21 cellular contexts compared by ENCODE assay signal in genomic region chr12:23767834-23768233, GRCh38.
"Had no signal": no experiment of that assay in that cellular context is flagged by ENCODE, and none has a peak within 500 bp of the region (broad histone marks: within the 10 kb centered on the region; RNA-seq: fewer than 3 reads in every experiment).

No MANE protein-coding gene starts in this region.

- H3K4me1 ChIP-seq: foreskin keratinocyte had no signal

- DNase-seq: activated CD4-positive, alpha-beta T cell treated with anti-CD3 and anti-CD28 coated beads, Interleukin-2, amount 50 U/mL, for 1 hour; activated T-cell treated with anti-CD3 and anti-CD28 coated beads, Interleukin-2, amount 50 U/mL, for 24 hours; effector CD4-positive, alpha-beta T cell; nephron progenitor cell; posterior cingulate gyrus; small intestine; stimulated activated CD4-positive, alpha-beta T cell treated with anti-CD3 and anti-CD28 coated beads, Interleukin-2, amount 100 ng/mL, for 24 hours; stimulated activated naive CD8-positive, alpha-beta T cell treated with anti-CD3 and anti-CD28 coated beads, Interleukin-15, amount 100 ng/mL, for 72 hours; SW 1271; T-helper 17 cell had no signal

- H3K9me3 Mint-ChIP-seq: activated naive CD4-positive, alpha-beta T cell treated with anti-CD3 and anti-CD28 coated beads, Interleukin-2, amount 50 U/mL, for 72 hours; activated T-helper 17 cell treated with anti-CD3 and anti-CD28 coated beads, Interleukin-2, amount 50 U/mL, for 72 hours; dendritic cell treated with granulocyte-macrophage colony-stimulating factor and Interleukin-4, amounts not matched to agents 40 ng/mL and 50 ng/mL, for 4 days; memory B cell; nephron progenitor cell; stimulated activated effector memory CD8-positive, alpha-beta T cell treated with anti-CD3 and anti-CD28 coated beads, Interleukin-12 subunit alpha, Interleukin-12 subunit beta, amount 100 ng/mL, for 72 hours; stimulated activated naive CD8-positive, alpha-beta T cell treated with anti-CD3 and anti-CD28 coated beads, Interleukin-15, amount 100 ng/mL, for 72 hours had no signal

- H3K4me1 Mint-ChIP-seq: activated T-helper 17 cell treated with anti-CD3 and anti-CD28 coated beads, Interleukin-2, amount 50 U/mL, for 72 hours; memory B cell; nephron progenitor cell; stimulated activated effector memory CD8-positive, alpha-beta T cell treated with anti-CD3 and anti-CD28 coated beads, Interleukin-12 subunit alpha, Interleukin-12 subunit beta, amount 100 ng/mL, for 72 hours; stimulated activated naive CD8-positive, alpha-beta T cell treated with anti-CD3 and anti-CD28 coated beads, Interleukin-15, amount 100 ng/mL, for 72 hours; T-helper 17 cell had no signal

- H3K9me3 ChIP-seq: ascending aorta, tibial nerve had no signal

- H3K4me3 ChIP-seq: ascending aorta, cardiac muscle cell, tibial nerve had no signal

- H3K4me3 Mint-ChIP-seq: activated T-cell treated with anti-CD3 and anti-CD28 coated beads, Interleukin-2, amount 50 U/mL, for 24 hours; activated T-helper 17 cell treated with anti-CD3 and anti-CD28 coated beads, Interleukin-2, amount 50 U/mL, for 72 hours; dendritic cell treated with granulocyte-macrophage colony-stimulating factor and Interleukin-4, amounts not matched to agents 40 ng/mL and 50 ng/mL, for 4 days; memory B cell; nephron progenitor cell; stimulated activated effector memory CD8-positive, alpha-beta T cell treated with anti-CD3 and anti-CD28 coated beads, Interleukin-12 subunit alpha, Interleukin-12 subunit beta, amount 100 ng/mL, for 72 hours; stimulated activated naive CD8-positive, alpha-beta T cell treated with anti-CD3 and anti-CD28 coated beads, Interleukin-15, amount 100 ng/mL, for 72 hours; T-helper 17 cell had no signal

- H3K27ac ChIP-seq: ascending aorta, cardiac muscle cell, foreskin keratinocyte, tibial nerve had no signal

- H3K36me3 ChIP-seq: ascending aorta, cardiac muscle cell, tibial nerve had no signal

- H3K27me3 ChIP-seq: ascending aorta, cardiac muscle cell, foreskin keratinocyte, tibial nerve had no signal

- H3K27ac Mint-ChIP-seq: activated naive CD4-positive, alpha-beta T cell treated with anti-CD3 and anti-CD28 coated beads, Interleukin-2, amount 50 U/mL, for 72 hours; activated T-cell treated with anti-CD3 and anti-CD28 coated beads, Interleukin-2, amount 50 U/mL, for 24 hours; activated T-helper 17 cell treated with anti-CD3 and anti-CD28 coated beads, Interleukin-2, amount 50 U/mL, for 72 hours; dendritic cell treated with granulocyte-macrophage colony-stimulating factor and Interleukin-4, amounts not matched to agents 40 ng/mL and 50 ng/mL, for 4 days; memory B cell; nephron progenitor cell; stimulated activated effector memory CD8-positive, alpha-beta T cell treated with anti-CD3 and anti-CD28 coated beads, Interleukin-12 subunit alpha, Interleukin-12 subunit beta, amount 100 ng/mL, for 72 hours; stimulated activated naive CD8-positive, alpha-beta T cell treated with anti-CD3 and anti-CD28 coated beads, Interleukin-15, amount 100 ng/mL, for 72 hours; T-helper 17 cell had no signal

- H3K36me3 Mint-ChIP-seq: activated naive CD4-positive, alpha-beta T cell treated with anti-CD3 and anti-CD28 coated beads, Interleukin-2, amount 50 U/mL, for 72 hours; memory B cell; stimulated activated effector memory CD8-positive, alpha-beta T cell treated with anti-CD3 and anti-CD28 coated beads, Interleukin-12 subunit alpha, Interleukin-12 subunit beta, amount 100 ng/mL, for 72 hours had no signal

- H3K27me3 Mint-ChIP-seq: activated T-cell treated with anti-CD3 and anti-CD28 coated beads, Interleukin-2, amount 50 U/mL, for 24 hours; activated T-helper 17 cell treated with anti-CD3 and anti-CD28 coated beads, Interleukin-2, amount 50 U/mL, for 72 hours; dendritic cell treated with granulocyte-macrophage colony-stimulating factor and Interleukin-4, amounts not matched to agents 40 ng/mL and 50 ng/mL, for 4 days; memory B cell; stimulated activated naive CD8-positive, alpha-beta T cell treated with anti-CD3 and anti-CD28 coated beads, Interleukin-15, amount 100 ng/mL, for 72 hours; T-helper 17 cell had no signal

- ATAC-seq: activated CD4-positive, CD25-positive, alpha-beta regulatory T cell treated with anti-CD3 and anti-CD28 coated beads, Interleukin-2, amount 50 U/mL, for 24 hours; activated naive CD4-positive, alpha-beta T cell treated with anti-CD3 and anti-CD28 coated beads, Interleukin-2, amount 50 U/mL, for 72 hours; activated T-helper 17 cell treated with anti-CD3 and anti-CD28 coated beads, Interleukin-2, amount 50 U/mL, for 72 hours; foreskin keratinocyte; sciatic nerve; stimulated activated effector memory CD8-positive, alpha-beta T cell treated with anti-CD3 and anti-CD28 coated beads, Interleukin-12 subunit alpha, Interleukin-12 subunit beta, amount 100 ng/mL, for 72 hours; stimulated activated naive CD8-positive, alpha-beta T cell treated with anti-CD3 and anti-CD28 coated beads, Interleukin-15, amount 100 ng/mL, for 72 hours; T-helper 17 cell had no signal
